ENCODE assay signal across 1 cellular context in genomic region chr2:69642709-69643601, GRCh38.
A peak's percentile ranks its signal among the peaks of the same experiment; 100 is the strongest.
TF ChIP-seq lines count a peak whose summit lies in the region.

No MANE protein-coding gene starts in this region.

TF ChIP-seq in HEK293, 187 proteins besides CTCF, POLR2A, EP300 and RAD21 (continued from another document):
- TF ChIP-seq ELK4 (IDR thresholded peaks at IDR 0.05; ENCODE audit: borderline replicate concordance, low read depth, low read length) (no peak), KLF10 (tag by site-specific recombination; IDR thresholded peaks at IDR 0.05) (no peak), ZNF366 (tag by site-specific recombination; conservative IDR thresholded peaks at IDR 0.05) (peak; percentile 40; the same call in 1 of the 2 replicates), ZNF324 (tag by site-specific recombination; IDR thresholded peaks at IDR 0.05) (no peak), ZNF501 (tag by site-specific recombination; IDR thresholded peaks at IDR 0.05) (no peak), ZNF148 (tag by site-specific recombination; IDR thresholded peaks at IDR 0.05; ENCODE audit: borderline replicate concordance) (no peak), ZNF701 (tag by site-specific recombination; IDR thresholded peaks at IDR 0.05) (no peak), ZFP37 (tag by site-specific recombination; IDR thresholded peaks at IDR 0.05) (no peak), ZNF664 (tag by site-specific recombination; IDR thresholded peaks at IDR 0.05) (no peak), GFI1B (tag by site-specific recombination; IDR thresholded peaks at IDR 0.05) (no peak), ZNF175 (tag by site-specific recombination; IDR thresholded peaks at IDR 0.05) (no peak), ZEB2 (tag by site-specific recombination; IDR thresholded peaks at IDR 0.05) (no peak), ZNF48 (tag by site-specific recombination; IDR thresholded peaks at IDR 0.05) (no peak), ZNF621 (tag by site-specific recombination; IDR thresholded peaks at IDR 0.05) (no peak), ZBTB17 (tag by site-specific recombination; IDR thresholded peaks at IDR 0.05) (peak; percentile 38), ZSCAN30 (tag by site-specific recombination; IDR thresholded peaks at IDR 0.05) (no peak), ZFP3 (tag by site-specific recombination; IDR thresholded peaks at IDR 0.05; ENCODE audit: low read depth) (no peak), ZNF521 (tag by site-specific recombination; IDR thresholded peaks at IDR 0.05) (no peak), ZNF791 (tag by site-specific recombination; IDR thresholded peaks at IDR 0.05) (no peak), ZNF658 (tag by site-specific recombination; IDR thresholded peaks at IDR 0.05) (no peak), ZNF335 (tag by site-specific recombination; conservative IDR thresholded peaks at IDR 0.05) (peak; percentile 95), ZNF510 (tag by site-specific recombination; IDR thresholded peaks at IDR 0.05; ENCODE audit: insufficient replicate concordance) (no peak), AEBP2 (tag by site-specific recombination; IDR thresholded peaks at IDR 0.05; ENCODE audit: borderline replicate concordance) (no peak), SP2 (tag by site-specific recombination; IDR thresholded peaks at IDR 0.05) (peak; percentile 31; the same call in 1 of the 2 replicates), ZNF10 (tag by site-specific recombination; IDR thresholded peaks at IDR 0.05) (no peak), ZBTB8A (tag by site-specific recombination; IDR thresholded peaks at IDR 0.05) (no peak), YY1 (tag by site-specific recombination; IDR thresholded peaks at IDR 0.05) (no peak), BCL11B (tag by site-specific recombination; IDR thresholded peaks at IDR 0.05; ENCODE audit: low read depth) (no peak), ZNF843 (tag by site-specific recombination; IDR thresholded peaks at IDR 0.05) (no peak), REPIN1 (tag by site-specific recombination; IDR thresholded peaks at IDR 0.05; ENCODE audit: low read depth) (no peak), ZBTB44 (tag by site-specific recombination; IDR thresholded peaks at IDR 0.05) (no peak), TCF7L2 (IDR thresholded peaks at IDR 0.05; ENCODE audit: borderline replicate concordance, low read depth, low read length) (no peak)
TF ChIP-seq in HEK293: peak in this region for 11.
